ENCODE assay signal across 8 cellular contexts in the genomic region with DNA sequence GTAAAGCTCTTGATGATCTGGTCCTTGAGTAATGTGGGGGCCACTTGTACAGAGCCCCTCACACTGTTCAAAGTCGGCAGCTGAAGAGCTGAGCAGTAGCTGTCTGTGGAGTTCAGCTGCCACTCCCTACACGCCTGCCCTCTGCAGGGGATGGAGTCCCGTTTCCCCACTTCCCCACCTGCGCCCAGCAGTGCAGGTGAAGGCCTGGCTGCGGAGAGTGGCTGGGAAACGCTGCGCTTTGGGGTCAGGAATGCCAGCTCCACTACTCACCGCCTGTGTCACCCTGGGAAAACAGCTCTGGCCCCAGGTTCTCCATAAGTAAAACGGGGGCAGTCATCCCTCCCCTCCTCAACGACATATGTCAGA. TPM values are rescaled to one million over a fixed set of nuclear protein-coding genes. Genes with fewer than 3 reads are reported as not detected.
A peak's percentile ranks its signal among the peaks of the same experiment; 100 is the strongest.
DNase-seq lines count a peak whose midpoint lies in the region; ATAC-seq, FAIRE-seq and TF ChIP-seq lines count a peak whose summit lies in the region.
"Not testable (repeated sequence)": the region's sequence is repeated elsewhere in the genome, so short reads cannot be mapped to it uniquely, and the experiment has no call there.

No MANE protein-coding gene starts in this region.

- H3K27ac Mint-ChIP-seq in activated CD4-positive, alpha-beta T cell treated with anti-CD3 and anti-CD28 coated beads, Interleukin-2, amount 10 ng/mL, durations not matched to agents 24 days and 14 days = peak overlapping the region; percentile 97

- H3K9me3 ChIP-seq in MG63; duodenal mucosa (ENCODE audit: control insufficient read depth in 1 of 2, low read length in 2 of 2); keratinocyte (ENCODE audit: control insufficient read depth, low read depth, low read length); prostate gland: not testable (repeated sequence)

- DNase-seq in AG09309 (ENCODE audit: low read depth); MG63; keratinocyte (ENCODE audit: low read depth, low spot score); prostate gland (ENCODE audit: low spot score): not testable (repeated sequence)
- peak; percentile 70 for DNase-seq in activated CD4-positive, alpha-beta T cell treated with anti-CD3 and anti-CD28 coated beads, Interleukin-2, amount 10 ng/mL, durations not matched to agents 24 days and 14 days

- H3K27me3 Mint-ChIP-seq in activated CD4-positive, alpha-beta T cell treated with anti-CD3 and anti-CD28 coated beads, Interleukin-2, amount 10 ng/mL, durations not matched to agents 24 days and 14 days = not testable (repeated sequence)

- H3K9me1 ChIP-seq in keratinocyte (ENCODE audit: control insufficient read depth, extremely low read depth, insufficient read depth, low read length) = not testable (repeated sequence)

- peak overlapping the region; percentile 96 for H2AFZ ChIP-seq in keratinocyte (ENCODE audit: control insufficient read depth, low read length)

- H3K27me3 ChIP-seq in MG63; duodenal mucosa (ENCODE audit: control insufficient read depth in 1 of 2, insufficient read depth in 2 of 2, low read length in 2 of 2); keratinocyte (ENCODE audit: control insufficient read depth, extremely low read depth, insufficient read depth, low read length); prostate gland (replicated peaks; ENCODE audit: insufficient read depth): not testable (repeated sequence)

- H3K4me2 ChIP-seq in keratinocyte (ENCODE audit: control insufficient read depth, extremely low read depth, insufficient read depth, low read depth, low read length) = peak overlapping the region; percentile 94

- ATAC-seq in GM18907 (IDR thresholded peaks at IDR 0.05; ENCODE audit: unreplicated experiment) (peak; percentile 27), HG02798 (IDR thresholded peaks at IDR 0.05; ENCODE audit: poor library complexity, unreplicated experiment) (peak; percentile 8)

- H3K4me3 ChIP-seq in AG09309 (ENCODE audit: control insufficient read depth, low read depth, low read length) (peak overlapping the region; percentile 73), MG63 (peak overlapping the region; percentile 96), duodenal mucosa (ENCODE audit: low read depth in 1 of 2, low read length in 2 of 2) (peak overlapping the region; percentile 96 to 98), keratinocyte (ENCODE audit: control insufficient read depth in 2 of 3, extremely low read depth in 1 of 3, insufficient read depth in 2 of 3, low read depth in 1 of 3, low read length in 3 of 3) (peak overlapping the region; percentile 90 to 99 (median 92)), prostate gland (peak overlapping the region; percentile 62 to 69)

- not testable (repeated sequence) for H4K20me1 ChIP-seq in keratinocyte (ENCODE audit: control insufficient read depth, extremely low read depth, insufficient read depth, low read length)

- not testable (repeated sequence) for TF ChIP-seq CTCF in AG09309 (IDR thresholded peaks at IDR 0.05; ENCODE audit: control insufficient read depth, insufficient read depth, low read depth, low read length, missing control alignments)
- TF ChIP-seq CTCF in keratinocyte (optimal IDR thresholded peaks at IDR 0.05 in 1 of 3, IDR thresholded peaks at IDR 0.05 in 1 of 3, conservative IDR thresholded peaks at IDR 0.05 in 1 of 3; ENCODE audit: extremely low read depth in 1 of 3, insufficient read depth in 2 of 3, low read length in 3 of 3) (peak in 1 of 3 experiments; percentile 16), prostate gland (IDR thresholded peaks at IDR 0.05) (peak in 1 of 4 experiments; percentile 6)

- H3K36me3 Mint-ChIP-seq in activated CD4-positive, alpha-beta T cell treated with anti-CD3 and anti-CD28 coated beads, Interleukin-2, amount 10 ng/mL, durations not matched to agents 24 days and 14 days (ENCODE audit: low read depth) = not testable (repeated sequence)

- H3K4me3 Mint-ChIP-seq in activated CD4-positive, alpha-beta T cell treated with anti-CD3 and anti-CD28 coated beads, Interleukin-2, amount 10 ng/mL, durations not matched to agents 24 days and 14 days = peak overlapping the region; percentile 96

- dilution Hi-C loops in keratinocyte (cut with MboI; ENCODE audit: extremely low pct_ligation_motif_present, low sequenced_read_pairs) = not testable (repeated sequence)

- not testable (repeated sequence) for FAIRE-seq in keratinocyte (lab: Jason Lieb, UNC)

- H3K9me3 Mint-ChIP-seq in activated CD4-positive, alpha-beta T cell treated with anti-CD3 and anti-CD28 coated beads, Interleukin-2, amount 10 ng/mL, durations not matched to agents 24 days and 14 days = not testable (repeated sequence)

- H3K27ac ChIP-seq in duodenal mucosa (ENCODE audit: low read depth, low read length) (peak overlapping the region; percentile 85), keratinocyte (ENCODE audit: control insufficient read depth, insufficient read depth, low read length) (peak overlapping the region; percentile 83), prostate gland (peak overlapping the region; percentile 68 to 76)

- H3K9ac ChIP-seq in duodenal mucosa (ENCODE audit: low read depth in 1 of 2, low read length in 2 of 2) = peak overlapping the region; percentile 92 to 99
- peak overlapping the region; percentile 94 for H3K9ac ChIP-seq in keratinocyte (ENCODE audit: control insufficient read depth, extremely low read depth, insufficient read depth, low read length)

- peaks cover 17% of the 10 kb centered on the region for H3K79me2 ChIP-seq in keratinocyte (ENCODE audit: control insufficient read depth, insufficient read depth, low read length)

- intact Hi-C loops in activated CD4-positive, alpha-beta T cell treated with anti-CD3 and anti-CD28 coated beads, Interleukin-2, amount 10 ng/mL, durations not matched to agents 24 days and 14 days (cut with micrococcal nuclease) = loop anchor here (2.0 to 5.0 kb wide), 3 partner anchors 129 to 325 kb away; partner anchors contain the start of gene ZNF892
- intact Hi-C loops in prostate gland (cut with DNase I) = loop anchor here (5.0 kb wide), 1 partner anchor 55 kb away; no protein-coding TSS in a partner anchor

- not testable (repeated sequence) for TF ChIP-seq POLR2A in prostate gland (IDR thresholded peaks at IDR 0.05)

- WGBS in prostate gland = under 1% methylated on average over 10 of the region's 10 CpGs

- not testable (repeated sequence) for H3K4me1 ChIP-seq in duodenal mucosa (ENCODE audit: control insufficient read depth in 1 of 2, insufficient read depth in 2 of 2, low read length in 2 of 2); prostate gland (replicated peaks)
- H3K4me1 ChIP-seq in keratinocyte (ENCODE audit: control insufficient read depth, extremely low read depth, insufficient read depth, low read length) = peaks cover 15% of the 10 kb centered on the region

- peaks cover 20% of the 10 kb centered on the region for H3K4me1 Mint-ChIP-seq in activated CD4-positive, alpha-beta T cell treated with anti-CD3 and anti-CD28 coated beads, Interleukin-2, amount 10 ng/mL, durations not matched to agents 24 days and 14 days

- not testable (repeated sequence) for H3K36me3 ChIP-seq in MG63; duodenal mucosa (ENCODE audit: control insufficient read depth in 1 of 2, insufficient read depth in 2 of 2, low read length in 2 of 2); keratinocyte (ENCODE audit: control insufficient read depth in 2 of 2, extremely low read depth in 1 of 2, insufficient read depth in 2 of 2, low read length in 2 of 2); prostate gland

RNA-seq across cellular contexts. Expression of gene FAHD2A, which starts 0.5 kb away (rescaled TPM):
- 36.3 and 44.3 TPM in 2 replicates for total RNA-seq in MG63 (2014; rRNA removed; shearing (Covaris generic); ENCODE audit: low replicate concordance)
- 35.8 and 36.0 TPM in 2 replicates for total RNA-seq in activated CD4-positive, alpha-beta T cell treated with anti-CD3 and anti-CD28 coated beads, Interleukin-2, amount 10 ng/mL, durations not matched to agents 24 days and 14 days
- polyA plus RNA-seq in keratinocyte = 25.0 to 28.2 TPM (median 27.2 TPM) in 3 replicates
- 7.0 TPM for polyA plus RNA-seq in keratinocyte (2011; ENCODE audit: low read depth)
- 17.0 and 24.2 TPM in 2 replicates for polyA plus RNA-seq in keratinocyte (2011; cell fraction: cytosol; rRNA removed)
- 33.6 and 43.0 TPM in 2 replicates for polyA plus RNA-seq in keratinocyte (2011; cell fraction: nucleus; rRNA removed)
- 14.5 and 21.1 TPM in 2 replicates for polyA plus RNA-seq in keratinocyte (2012; ENCODE audit: low replicate concordance)
- polyA minus RNA-seq in keratinocyte = 17.5 to 26.9 TPM (median 21.2 TPM) in 3 replicates
- polyA minus RNA-seq in keratinocyte (2011; cell fraction: cytosol; rRNA and poly(A)+ RNA removed) = 27.2 TPM
- 9.4 and 14.2 TPM in 2 replicates for polyA minus RNA-seq in keratinocyte (2011; cell fraction: nucleus; rRNA and poly(A)+ RNA removed)
- total RNA-seq in prostate gland = 10 to 100 TPM; 15.3 to 27.9 TPM
